In the genomic region with DNA sequence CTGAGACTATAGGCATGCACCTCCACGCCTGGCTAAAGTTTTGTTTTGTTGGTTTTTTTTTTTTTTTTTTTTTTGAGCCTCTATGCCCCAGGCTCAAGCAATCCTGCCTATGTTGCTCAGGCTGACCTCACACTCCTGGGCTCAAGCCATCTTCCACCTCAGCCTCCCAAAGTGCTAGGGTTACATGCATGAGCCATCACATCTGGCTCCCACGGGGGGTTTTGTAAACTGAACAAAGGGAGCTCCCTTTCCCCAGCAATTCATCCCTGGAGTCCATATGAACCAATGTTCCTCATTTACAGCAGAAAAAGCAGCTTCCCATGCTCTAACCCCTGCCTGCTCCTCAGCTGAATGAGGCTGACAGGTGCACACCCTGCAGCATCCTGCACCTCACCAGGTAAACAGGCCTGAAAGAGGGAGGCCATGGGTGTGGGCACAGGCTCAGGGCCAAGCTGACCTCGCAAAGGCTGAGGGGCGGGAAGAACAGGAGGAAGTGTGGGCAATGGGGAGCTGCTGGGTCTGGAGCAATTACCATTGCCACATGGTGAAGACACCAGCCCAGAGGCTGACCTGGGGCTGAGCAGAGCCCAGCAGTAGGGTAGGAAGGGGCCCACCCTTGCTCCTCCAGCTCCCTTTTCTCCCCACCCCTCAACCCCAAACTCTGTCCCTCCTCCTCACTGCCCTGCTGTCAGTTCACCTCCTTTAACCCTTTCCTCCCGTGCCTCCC, we compare ENCODE assay signal across 14 cellular contexts. TPM values are rescaled to one million over a fixed set of nuclear protein-coding genes. Genes with fewer than 3 reads are reported as not detected.
A peak's percentile ranks its signal among the peaks of the same experiment; 100 is the strongest.
DNase-seq lines count a peak whose midpoint lies in the region; ATAC-seq, FAIRE-seq and TF ChIP-seq lines count a peak whose summit lies in the region.
"Had no signal": no experiment of that assay in that cellular context is flagged by ENCODE, and none has a peak within 500 bp of the region (broad histone marks: within the 10 kb centered on the region; RNA-seq: fewer than 3 reads in every experiment).

No MANE protein-coding gene starts in this region.

- in situ Hi-C loops in KBM-7 (cut with MboI; ENCODE audit: low pct_unique_long_range_greater_than_20kb, low sequenced_read_pairs), result no loop called here
- in situ Hi-C loops in HepG2 (cut with HindIII; ENCODE audit: extremely low pct_ligation_motif_present, low pct_unique_long_range_greater_than_20kb), result no loop called here
- in situ Hi-C loops in brain microvascular endothelial cell (cut with HindIII; ENCODE audit: low pct_ligation_motif_present, low sequenced_read_pairs), result no loop called here

- 1% methylated on average over 4 of the region's 5 CpGs for WGBS in HepG2 (ENCODE audit: low lambda C conversion rate)

- no peak for FAIRE-seq in HepG2 (lab: Jason Lieb, UNC)
- no peak for FAIRE-seq in H54 (lab: Jason Lieb, UNC)

- H3K36me3 Mint-ChIP-seq in WTC11, result no peaks in the 10 kb centered on the region
- H3K36me3 Mint-ChIP-seq: brain had no signal

- no peak overlapping the region for H3K4me2 ChIP-seq in HepG2 (ENCODE audit: low read depth, low read length)

- no peak overlapping the region for H3K9ac ChIP-seq in HepG2 (ENCODE audit: insufficient read depth, low read depth, low read length)

- no peaks in the 10 kb centered on the region for H3K27me3 Mint-ChIP-seq in WTC11 (ENCODE audit: low read depth)
- H3K27me3 Mint-ChIP-seq: brain had no signal

- no peak for TF ChIP-seq CTCF in WTC11 (IDR thresholded peaks at IDR 0.05)
- no peak for TF ChIP-seq CTCF in HepG2 (CRISPR knock-in tag; IDR thresholded peaks at IDR 0.05)
- no peak for TF ChIP-seq CTCF in brain microvascular endothelial cell (IDR thresholded peaks at IDR 0.05; ENCODE audit: low read depth, low read length, missing control alignments)

- no peak overlapping the region for H3K27ac Mint-ChIP-seq in WTC11
- H3K27ac Mint-ChIP-seq: brain had no signal

- TF ChIP-seq POLR2A in HepG2 (IDR thresholded peaks at IDR 0.05; ENCODE audit: insufficient read depth in 1 of 2, low read depth in 2 of 2, low read length in 2 of 2), result no peak
- no peak for TF ChIP-seq POLR2A in H54 (IDR thresholded peaks at IDR 0.05; ENCODE audit: low read depth, low read length)

- TF ChIP-seq EP300 in HepG2 (IDR thresholded peaks at IDR 0.05; ENCODE audit: low read depth in 2 of 2, low read length in 2 of 2), result no peak
- no peak for TF ChIP-seq EP300 in HepG2 (CRISPR knock-in tag; IDR thresholded peaks at IDR 0.05; ENCODE audit: borderline replicate concordance)

- H3K36me3 ChIP-seq in HepG2 (replicated peaks in 1 of 2; ENCODE audit: control insufficient read depth in 1 of 2, insufficient read depth in 2 of 2, low read length in 2 of 2) (no peaks in the 10 kb centered on the region), brain microvascular endothelial cell (replicated peaks) (no peaks in the 10 kb centered on the region)
- H3K36me3 ChIP-seq: esophagus muscularis mucosa had no signal

- peaks cover 0 to 2% of the 10 kb centered on the region in 2 experiments; a peak in 1 of 5 replicates for H3K27me3 ChIP-seq in HepG2 (ENCODE audit: control insufficient read depth in 1 of 2, insufficient read depth in 2 of 2, low read length in 2 of 2)
- H3K27me3 ChIP-seq in brain microvascular endothelial cell (replicated peaks), result no peaks in the 10 kb centered on the region
- H3K27me3 ChIP-seq: esophagus muscularis mucosa had no signal

- intact Hi-C loops in HepG2 (cut with micrococcal nuclease; ENCODE audit: unreplicated experiment), result no loop called here

- no peaks in the 10 kb centered on the region for H3K79me2 ChIP-seq in HepG2 (ENCODE audit: insufficient read depth, low read length)

- TF ChIP-seq RAD21 in HepG2 (CRISPR knock-in tag; IDR thresholded peaks at IDR 0.05), result no peak

- no peak overlapping the region for H3K4me3 Mint-ChIP-seq in WTC11
- H3K4me3 Mint-ChIP-seq: brain had no signal

- CTCF ChIA-PET in WTC11 (lab: Charles Lee), result interaction anchor here (0.5 to 1.4 kb wide), 5 partner anchors 13 to 228 kb away, joined by 3 to 4 read pairs (median 3); no protein-coding TSS in a partner anchor
- CTCF ChIA-PET in HepG2 (lab: Yijun Ruan, JAX; ENCODE audit: low intra/inter-chr PET ratio, low total read pairs), result no interaction called here

- no peak overlapping the region for H2AFZ ChIP-seq in HepG2 (ENCODE audit: low read length)

- peak; percentile 25 for DNase-seq in COLO668 (lab: John Stamatoyannopoulos, UW; ENCODE audit: unreplicated experiment)
- peak; percentile 55 for DNase-seq in KBM-7
- DNase-seq in WTC11 (ENCODE audit: low spot score), result no peak
- no peak for DNase-seq in HepG2 (ENCODE audit: low spot score)
- no peak for DNase-seq in H54 (ENCODE audit: insufficient read length, low spot score)
- no peak for DNase-seq in brain microvascular endothelial cell
- DNase-seq: activated T-cell treated with anti-CD3 and anti-CD28 coated beads for 4 hours; occipital lobe; stimulated activated naive CD8-positive, alpha-beta T cell treated with anti-CD3 and anti-CD28 coated beads, Interleukin-15, Interleukin-2, amounts not matched to agents 100 U/mL and 50 U/mL, for 24 hours had no signal

- H3K4me1 ChIP-seq in HepG2 (ENCODE audit: insufficient read depth, low read length), result no peaks in the 10 kb centered on the region
- H3K4me1 ChIP-seq: esophagus muscularis mucosa had no signal

- H3K27ac ChIP-seq in HepG2 (ENCODE audit: extremely low read length, insufficient read depth, low read length), result no peak overlapping the region
- no peak overlapping the region for H3K27ac ChIP-seq in brain microvascular endothelial cell
- H3K27ac ChIP-seq: esophagus muscularis mucosa had no signal

- H3K4me3 ChIP-seq in HepG2 (replicated peaks in 1 of 3; ENCODE audit: insufficient read depth in 1 of 3, low read depth in 2 of 3, low read length in 3 of 3) (no peak overlapping the region), brain microvascular endothelial cell (ENCODE audit: low read depth, low read length) (no peak overlapping the region)
- H3K4me3 ChIP-seq: esophagus muscularis mucosa had no signal

- H3K9me3 Mint-ChIP-seq in WTC11, result no peaks in the 10 kb centered on the region
- H3K9me3 Mint-ChIP-seq: brain had no signal

- POLR2A ChIA-PET in WTC11 (lab: Charles Lee), result interaction anchor here (0.6 kb wide), 1 partner anchor 168 kb away, joined by 3 read pairs; no protein-coding TSS in a partner anchor
- POLR2A ChIA-PET in HepG2 (lab: Yijun Ruan, JAX), result interaction anchor here (1.0 to 2.9 kb wide), 2 partner anchors 9 to 13 kb away, joined by 3 to 15 read pairs; no protein-coding TSS in a partner anchor

- peaks cover 4% of the 10 kb centered on the region; the same call in 1 of the 2 replicates for H3K4me1 Mint-ChIP-seq in WTC11
- H3K4me1 Mint-ChIP-seq: brain had no signal

- BruUV-seq in HepG2 (replicated peaks; lab: Mats Ljungman, UMichigan), result no TSS peak

- ATAC-seq in WTC11 (peak; percentile 52), HepG2 (no peak; the same call in 2 of the 3 replicates), HG03442 (IDR thresholded peaks at IDR 0.05; ENCODE audit: unreplicated experiment) (no peak), GM21367 (IDR thresholded peaks at IDR 0.05; ENCODE audit: unreplicated experiment) (no peak)
- ATAC-seq: left lobe of liver; stimulated activated naive CD8-positive, alpha-beta T cell treated with anti-CD3 and anti-CD28 coated beads, Interleukin-15, Interleukin-2, amounts not matched to agents 100 U/mL and 50 U/mL, for 24 hours had no signal

- H3K9me3 ChIP-seq in HepG2 (ENCODE audit: low read length), result no peaks in the 10 kb centered on the region
- H3K9me3 ChIP-seq: esophagus muscularis mucosa had no signal

- no peaks in the 10 kb centered on the region for H4K20me1 ChIP-seq in HepG2 (ENCODE audit: insufficient read depth, low read length)

TF ChIP-seq in WTC11, 78 proteins besides CTCF, POLR2A, EP300 and RAD21 (continues in another document):
- TF ChIP-seq SP1 (CRISPR knock-in tag; conservative IDR thresholded peaks at IDR 0.05), result no peak
- no peak for TF ChIP-seq ATF1 (CRISPR knock-in tag; IDR thresholded peaks at IDR 0.05)
- TF ChIP-seq TEAD4 (CRISPR knock-in tag; IDR thresholded peaks at IDR 0.05), result no peak

TF ChIP-seq in HepG2, 621 proteins besides CTCF, POLR2A, EP300 and RAD21 (continues in another document):
- no peak for TF ChIP-seq KLF13 (CRISPR knock-in tag; IDR thresholded peaks at IDR 0.05)
- TF ChIP-seq ZFP1 (CRISPR knock-in tag; IDR thresholded peaks at IDR 0.05), result no peak
- TF ChIP-seq, protein P1, sequence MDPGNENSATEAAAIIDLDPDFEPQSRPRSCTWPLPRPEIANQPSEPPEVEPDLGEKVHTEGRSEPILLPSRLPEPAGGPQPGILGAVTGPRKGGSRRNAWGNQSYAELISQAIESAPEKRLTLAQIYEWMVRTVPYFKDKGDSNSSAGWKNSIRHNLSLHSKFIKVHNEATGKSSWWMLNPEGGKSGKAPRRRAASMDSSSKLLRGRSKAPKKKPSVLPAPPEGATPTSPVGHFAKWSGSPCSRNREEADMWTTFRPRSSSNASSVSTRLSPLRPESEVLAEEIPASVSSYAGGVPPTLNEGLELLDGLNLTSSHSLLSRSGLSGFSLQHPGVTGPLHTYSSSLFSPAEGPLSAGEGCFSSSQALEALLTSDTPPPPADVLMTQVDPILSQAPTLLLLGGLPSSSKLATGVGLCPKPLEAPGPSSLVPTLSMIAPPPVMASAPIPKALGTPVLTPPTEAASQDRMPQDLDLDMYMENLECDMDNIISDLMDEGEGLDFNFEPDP (CRISPR knock-in tag; conservative IDR thresholded peaks at IDR 0.05), result no peak

RNA-seq across cellular contexts. Expression of a gene that starts 58.2 kb away (rescaled TPM):
- total RNA-seq in WTC11 (2021) (68.2 to 70.8 TPM (median 70.3 TPM) in 3 replicates), HepG2 (2016; rRNA removed; fragmentation: Illumina TruSeq; extraction: Trizol) (84.9 and 111 TPM in 2 replicates)
- 28.8 and 30.5 TPM in 2 replicates for total RNA-seq in HepG2 (2016; cell fraction: cytosol; rRNA removed; fragmentation: Illumina TruSeq; extraction: Trizol; ENCODE audit: low read depth)
- total RNA-seq in HepG2 (2016; cell fraction: insoluble cytoplasmic fraction; rRNA removed; fragmentation: Illumina TruSeq; extraction: Trizol), result 85.7 and 124 TPM in 2 replicates
- 31.2 and 31.8 TPM in 2 replicates for total RNA-seq in HepG2 (2016; cell fraction: membrane; rRNA removed; fragmentation: Illumina TruSeq; extraction: Trizol)
- 34.2 and 34.9 TPM in 2 replicates for total RNA-seq in HepG2 (2016; cell fraction: nucleus; rRNA removed; fragmentation: Illumina TruSeq; extraction: Trizol)
- 71.3 and 90.2 TPM in 2 replicates for polyA plus RNA-seq in HepG2 (2011; rRNA removed)
- polyA plus RNA-seq in HepG2 (2011; cell fraction: cytosol; rRNA removed), result 57.8 and 70.1 TPM in 2 replicates
- 20.8 and 24.2 TPM in 2 replicates for polyA plus RNA-seq in HepG2 (2011; cell fraction: nucleus; rRNA removed)
- polyA plus RNA-seq in HepG2 (2012), result 53.7 and 69.9 TPM in 2 replicates
- polyA plus RNA-seq in HepG2 (2016; cell fraction: cytosol; fragmentation: Illumina TruSeq; extraction: Trizol; ENCODE audit: low read depth), result 20.8 and 22.7 TPM in 2 replicates
- 97.4 and 107 TPM in 2 replicates for polyA plus RNA-seq in HepG2 (2016; cell fraction: insoluble cytoplasmic fraction; fragmentation: Illumina TruSeq; extraction: Trizol; ENCODE audit: low read depth)
- 23.8 and 25.0 TPM in 2 replicates for polyA plus RNA-seq in HepG2 (2016; cell fraction: membrane; fragmentation: Illumina TruSeq; extraction: Trizol; ENCODE audit: low read depth)
- 56.1 and 56.3 TPM in 2 replicates for polyA plus RNA-seq in HepG2 (2016; cell fraction: nucleus; fragmentation: Illumina TruSeq; extraction: Trizol; ENCODE audit: insufficient read depth, low read depth)
- polyA minus RNA-seq in HepG2 (2011; rRNA and poly(A)+ RNA removed; ENCODE audit: low replicate concordance), result 15.9 and 16.0 TPM in 2 replicates
- 8.1 and 9.1 TPM in 2 replicates for polyA minus RNA-seq in HepG2 (2011; cell fraction: cytosol; rRNA and poly(A)+ RNA removed)
- 16.2 and 23.4 TPM in 2 replicates for polyA minus RNA-seq in HepG2 (2011; cell fraction: nucleus; rRNA and poly(A)+ RNA removed)

Comparison
In these comparisons a context has a peak if more than half of its experiments do, and no peak if none do; other contexts are left out.
1. DNase-seq: peak in COLO668 (single experiment) and KBM-7 (single experiment); none in WTC11 (single experiment), HepG2 (single experiment), H54 (single experiment) and brain microvascular endothelial cell (single experiment).